In the genomic region with DNA sequence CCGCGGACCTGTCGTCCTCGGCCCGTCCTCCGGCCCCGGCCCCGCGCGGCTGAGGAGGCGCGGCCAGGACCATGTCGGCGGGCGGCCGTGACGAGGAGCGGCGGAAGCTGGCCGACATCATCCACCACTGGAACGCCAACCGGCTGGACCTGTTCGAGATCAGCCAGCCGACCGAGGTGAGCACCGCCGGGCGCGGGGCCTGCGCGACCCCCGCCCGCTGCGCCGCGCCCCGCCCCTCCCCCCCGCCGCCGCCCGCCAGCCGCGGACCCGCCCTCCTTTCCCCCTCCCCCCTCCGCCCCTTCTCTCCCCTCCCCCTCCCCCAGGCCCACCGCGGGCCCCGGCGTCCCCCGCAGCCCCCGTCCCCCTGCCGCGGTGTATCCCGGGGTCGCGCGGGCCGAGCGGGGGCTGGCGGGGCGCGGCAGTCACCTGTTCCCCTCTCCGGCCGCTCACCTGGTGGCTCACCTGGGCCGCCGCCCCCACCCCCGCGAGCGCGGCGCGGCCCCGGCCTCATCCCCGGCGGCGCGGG, we compare ENCODE assay signal across 1 cellular context.
TF ChIP-seq lines count a peak whose summit lies in the region.

No MANE protein-coding gene starts in this region.

TF ChIP-seq in IMR-90, 13 proteins besides CTCF, POLR2A, EP300 and RAD21 (continued from another document):
- TF ChIP-seq, protein P1, sequence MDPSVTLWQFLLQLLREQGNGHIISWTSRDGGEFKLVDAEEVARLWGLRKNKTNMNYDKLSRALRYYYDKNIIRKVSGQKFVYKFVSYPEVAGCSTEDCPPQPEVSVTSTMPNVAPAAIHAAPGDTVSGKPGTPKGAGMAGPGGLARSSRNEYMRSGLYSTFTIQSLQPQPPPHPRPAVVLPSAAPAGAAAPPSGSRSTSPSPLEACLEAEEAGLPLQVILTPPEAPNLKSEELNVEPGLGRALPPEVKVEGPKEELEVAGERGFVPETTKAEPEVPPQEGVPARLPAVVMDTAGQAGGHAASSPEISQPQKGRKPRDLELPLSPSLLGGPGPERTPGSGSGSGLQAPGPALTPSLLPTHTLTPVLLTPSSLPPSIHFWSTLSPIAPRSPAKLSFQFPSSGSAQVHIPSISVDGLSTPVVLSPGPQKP (IDR thresholded peaks at IDR 0.05; ENCODE audit: borderline replicate concordance, low read depth, low read length), result no peak
- TF ChIP-seq BHLHE40 (IDR thresholded peaks at IDR 0.05; ENCODE audit: low read depth, low read length) (no peak), SMC3 (IDR thresholded peaks at IDR 0.05; ENCODE audit: low read depth, low read length) (no peak), FOS (IDR thresholded peaks at IDR 0.05; ENCODE audit: low read depth, low read length) (no peak), MAZ (IDR thresholded peaks at IDR 0.05; ENCODE audit: borderline replicate concordance, low read depth, low read length) (no peak)
